14 cellular contexts compared by ENCODE assay signal in the genomic region with DNA sequence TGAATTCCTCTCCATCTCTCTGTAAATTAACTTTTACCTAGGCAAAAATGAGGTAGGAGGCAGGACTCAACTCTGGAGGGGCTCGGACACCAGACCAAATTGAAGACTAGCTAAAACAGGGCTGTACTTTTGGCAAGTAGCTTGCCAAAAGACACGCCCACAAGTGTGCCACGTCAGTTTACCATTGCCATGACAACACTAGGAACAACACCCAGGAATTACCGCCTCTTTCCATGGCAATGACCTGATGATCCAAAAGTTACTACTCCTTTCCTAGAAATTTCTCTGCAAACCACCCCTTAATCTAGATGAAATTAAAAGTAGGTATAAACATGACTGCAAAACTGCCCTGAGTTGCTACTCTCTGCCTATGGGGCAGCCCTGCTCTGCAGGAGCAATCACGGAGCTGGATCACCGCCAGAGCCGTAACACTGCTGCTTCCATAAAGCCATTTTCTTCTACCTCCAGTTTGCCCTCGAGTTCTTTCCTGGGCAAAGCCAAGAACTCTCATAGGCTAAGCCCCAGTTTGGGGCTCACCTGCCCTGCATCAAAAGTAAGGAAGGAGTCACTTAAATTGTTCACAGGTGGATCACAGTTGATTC.
DNase-seq lines count a peak whose midpoint lies in the region; ATAC-seq, FAIRE-seq and TF ChIP-seq lines count a peak whose summit lies in the region.
"Had no signal": no experiment of that assay in that cellular context is flagged by ENCODE, and none has a peak within 500 bp of the region (broad histone marks: within the 10 kb centered on the region; RNA-seq: fewer than 3 reads in every experiment).

No MANE protein-coding gene starts in this region.

- peak overlapping the region; percentile 18 for H3K27ac ChIP-seq in mammary epithelial cell (ENCODE audit: insufficient read depth, low read depth, low read length)

- no TSS peak for BruUV-seq in mammary epithelial cell (replicated peaks; lab: Mats Ljungman, UMichigan)

- H3K9me3 ChIP-seq in mammary epithelial cell (replicated peaks; ENCODE audit: insufficient read depth, low read length) (peaks cover 10% of the 10 kb centered on the region), MG63 (peaks cover 5% of the 10 kb centered on the region; the same call in 1 of the 2 replicates)

- DNase-seq in Daoy (ENCODE audit: low read depth) (peak; percentile 50), HT1080 (ENCODE audit: low read depth) (peak; percentile 32), mammary epithelial cell (peak; percentile 50), left lobe of liver (ENCODE audit: low spot score) (no peak), frontal cortex (ENCODE audit: low spot score in 2 of 2) (no peak), MG63 (no peak), hepatic stellate cell (ENCODE audit: low spot score) (no peak), kidney glomerular epithelial cell (lab: John Stamatoyannopoulos, UW) (no peak)
- DNase-seq: activated T-cell treated with anti-CD3 and anti-CD28 coated beads, Interleukin-2, amount 50 U/mL, for 48 hours; amygdala; glutamatergic neuron; nucleus accumbens; substantia nigra; SW 1271 had no signal

- peaks cover 22% of the 10 kb centered on the region for H3K4me1 ChIP-seq in mammary epithelial cell (ENCODE audit: insufficient read depth, low read length)

- no peaks in the 10 kb centered on the region for H4K20me1 ChIP-seq in mammary epithelial cell (ENCODE audit: insufficient read depth, low read length)

- in situ Hi-C loops in mammary epithelial cell (cut with MboI; ENCODE audit: low sequenced_read_pairs in 2 of 2) = no loop called here

- H3K27me3 ChIP-seq in mammary epithelial cell (ENCODE audit: insufficient read depth, low read length) = no peaks in the 10 kb centered on the region
- H3K27me3 ChIP-seq in MG63 = no peaks in the 10 kb centered on the region

- peak; percentile 34 for ATAC-seq in left lobe of liver

- dilution Hi-C loops in mammary epithelial cell (cut with HindIII; ENCODE audit: low sequenced_read_pairs) = no loop called here

- no peaks in the 10 kb centered on the region for H3K36me3 ChIP-seq in mammary epithelial cell (ENCODE audit: insufficient read depth, low read length)
- no peaks in the 10 kb centered on the region for H3K36me3 ChIP-seq in MG63

- no peak overlapping the region for H3K9ac ChIP-seq in mammary epithelial cell (ENCODE audit: insufficient read depth, low read length)

- intact Hi-C loops in mammary epithelial cell (cut with micrococcal nuclease) = no loop called here

- no peak for TF ChIP-seq CTCF in mammary epithelial cell (conservative IDR thresholded peaks at IDR 0.05 in 1 of 2, IDR thresholded peaks at IDR 0.05 in 1 of 2; ENCODE audit: extremely low read depth in 1 of 2, insufficient read depth in 1 of 2, low read depth in 1 of 2, low read length in 2 of 2)

- H3K4me2 ChIP-seq in mammary epithelial cell (ENCODE audit: insufficient read depth, low read depth, low read length) = no peak overlapping the region

- CTCF ChIA-PET in mammary epithelial cell (lab: Charles Lee; ENCODE audit: low non-redundant PET) = no interaction called here

- 79% methylated on average over 8 of the region's 8 CpGs for WGBS in mammary epithelial cell (ENCODE audit: low coverage, missing lambda C conversion rate)

- FAIRE-seq in frontal cortex (lab: Jason Lieb, UNC) = no peak

- peak overlapping the region; percentile 28 for H2AFZ ChIP-seq in mammary epithelial cell (ENCODE audit: low read depth, low read length)

- no peak overlapping the region for H3K4me3 ChIP-seq in mammary epithelial cell (replicated peaks in 1 of 3; ENCODE audit: insufficient read depth in 1 of 3, low read depth in 2 of 3, low read length in 3 of 3)
- no peak overlapping the region for H3K4me3 ChIP-seq in MG63

- no peaks in the 10 kb centered on the region for H3K79me2 ChIP-seq in mammary epithelial cell (ENCODE audit: insufficient read depth, low read length)

Comparison
In these comparisons a context has a peak if more than half of its experiments do, and no peak if none do; other contexts are left out.
1. DNase-seq: peak in Daoy (single experiment), HT1080 (single experiment) and mammary epithelial cell (single experiment); none in left lobe of liver (single experiment), frontal cortex (0 of 2), MG63 (single experiment), hepatic stellate cell (single experiment) and kidney glomerular epithelial cell (single experiment).